In the genomic region with DNA sequence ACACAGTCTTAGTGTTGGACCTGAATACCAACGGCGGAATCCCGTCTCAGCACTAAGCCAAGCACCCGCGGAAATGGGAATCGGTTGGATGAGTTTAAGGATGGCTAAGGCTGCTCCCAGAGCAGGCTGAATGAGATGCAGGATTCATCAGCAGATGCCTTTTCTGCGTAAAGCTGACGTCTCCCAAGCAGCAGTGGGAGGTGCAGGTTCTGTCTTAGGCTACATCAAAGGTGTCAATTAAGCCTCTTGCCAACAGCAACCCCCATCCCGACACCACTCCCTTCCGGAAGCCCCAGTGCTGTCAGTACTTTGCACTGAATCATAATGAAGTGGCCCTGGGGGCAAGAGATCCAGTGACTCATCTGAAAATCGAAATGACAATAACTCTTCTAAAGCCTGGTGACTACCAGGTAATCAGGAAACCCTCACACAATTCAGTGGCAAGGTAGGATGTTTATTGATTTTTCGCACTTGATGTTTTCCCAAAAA, we compare ENCODE assay signal across 12 cellular contexts.
DNase-seq lines count a peak whose midpoint lies in the region; ATAC-seq and TF ChIP-seq lines count a peak whose summit lies in the region.
"Had no signal": no experiment of that assay in that cellular context is flagged by ENCODE, and none has a peak within 500 bp of the region (broad histone marks: within the 10 kb centered on the region; RNA-seq: fewer than 3 reads in every experiment).

No MANE protein-coding gene starts in this region.

- TF ChIP-seq CTCF in nephron progenitor cell (IDR thresholded peaks at IDR 0.05) (no peak), colonic mucosa (IDR thresholded peaks at IDR 0.05) (no peak)

- H3K27ac Mint-ChIP-seq in nephron progenitor cell, result no peak overlapping the region

- no peaks in the 10 kb centered on the region for H3K27me3 ChIP-seq in colonic mucosa

- peaks cover 18% of the 10 kb centered on the region for H3K27me3 Mint-ChIP-seq in nephron progenitor cell (ENCODE audit: low read depth, poor library complexity)

- no peaks in the 10 kb centered on the region for H3K36me3 Mint-ChIP-seq in nephron progenitor cell (ENCODE audit: low read depth)

- H3K36me3 ChIP-seq in colonic mucosa, result no peaks in the 10 kb centered on the region

- no peaks in the 10 kb centered on the region for H3K4me1 ChIP-seq in colonic mucosa

- H3K9me3 ChIP-seq in colonic mucosa, result no peaks in the 10 kb centered on the region

- H3K4me1 Mint-ChIP-seq in nephron progenitor cell, result peaks cover 27% of the 10 kb centered on the region

- intact Hi-C loops in colonic mucosa (cut with DNase I), result no loop called here

- DNase-seq in EH (ENCODE audit: low read depth) (peak; percentile 47), M059J (ENCODE audit: low read depth) (peak; percentile 85), dermis blood vessel endothelial cell (peak; percentile 45), nephron progenitor cell (peak; percentile 25), colonic mucosa (no peak), NCI-H128 (lab: John Stamatoyannopoulos, UW; ENCODE audit: unreplicated experiment) (no peak)
- DNase-seq: activated CD4-positive, CD25-positive, alpha-beta regulatory T cell treated with anti-CD3 and anti-CD28 coated beads, Interleukin-2, amount 50 U/mL, for 72 hours; NCI-H526; stimulated activated naive CD4-positive, alpha-beta T cell had no signal

- no peaks in the 10 kb centered on the region for H3K9me3 Mint-ChIP-seq in nephron progenitor cell

- H3K9ac ChIP-seq in colonic mucosa (ENCODE audit: low read depth in 2 of 2, low read length in 2 of 2), result no peak overlapping the region

- no peak overlapping the region for H3K27ac ChIP-seq in colonic mucosa

- H3K4me3 Mint-ChIP-seq in nephron progenitor cell, result no peak overlapping the region

- no peak for ATAC-seq in activated CD4-positive, CD25-positive, alpha-beta regulatory T cell treated with anti-CD3 and anti-CD28 coated beads, Interleukin-2, amount 50 U/mL, for 24 hours
- ATAC-seq in HG03460 (IDR thresholded peaks at IDR 0.05; ENCODE audit: unreplicated experiment), result no peak
- ATAC-seq: sciatic nerve had no signal

- no peak overlapping the region for H3K4me3 ChIP-seq in colonic mucosa

Comparison
In these comparisons a context has a peak if more than half of its experiments do, and no peak if none do; other contexts are left out.
1. DNase-seq: peak in EH (single experiment), M059J (single experiment), dermis blood vessel endothelial cell (single experiment) and nephron progenitor cell (single experiment); none in colonic mucosa (single experiment) and NCI-H128 (single experiment).